Comparison of ENCODE assay signal across 17 cellular contexts in the genomic region with DNA sequence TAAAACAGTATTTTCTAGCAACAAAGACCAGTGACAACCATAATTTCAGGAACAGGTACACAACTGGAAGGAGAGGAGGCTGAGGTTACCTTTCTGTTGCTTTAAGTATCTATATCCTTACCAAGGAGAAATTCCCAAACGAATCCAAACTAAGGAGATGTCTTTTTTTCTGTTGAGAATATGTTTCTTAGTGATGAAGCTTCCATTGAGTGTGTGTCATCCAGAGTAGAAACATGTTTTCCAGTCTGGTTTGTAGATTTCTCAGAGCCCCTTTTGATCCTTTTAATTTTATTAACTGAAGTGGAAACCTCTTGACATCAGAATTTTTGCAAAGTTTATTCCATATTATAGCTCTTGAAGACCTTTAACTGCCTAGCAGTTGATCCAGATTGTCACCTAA.
DNase-seq lines count a peak whose midpoint lies in the region; ATAC-seq and TF ChIP-seq lines count a peak whose summit lies in the region.
"Had no signal": no experiment of that assay in that cellular context is flagged by ENCODE, and none has a peak within 500 bp of the region (broad histone marks: within the 10 kb centered on the region; RNA-seq: fewer than 3 reads in every experiment).

No MANE protein-coding gene starts in this region.

- H3K9me3 ChIP-seq in IMR-90 (ENCODE audit: control insufficient read depth, insufficient read depth, low read length): no peaks in the 10 kb centered on the region

- dilution Hi-C loops in IMR-90 (cut with HindIII; ENCODE audit: low sequenced_read_pairs, unreplicated experiment): no loop called here

- H3K18ac ChIP-seq in IMR-90 (ENCODE audit: low read depth, low read length): peak overlapping the region; percentile 74; the same call in 1 of the 2 replicates

- TF ChIP-seq POLR2A in IMR-90 (IDR thresholded peaks at IDR 0.05; ENCODE audit: low read depth, low read length): no peak

- in situ Hi-C loops in IMR-90 (cut with MboI; ENCODE audit: low sequenced_read_pairs): no loop called here

- H3K4me1 ChIP-seq in IMR-90 (ENCODE audit: control insufficient read depth, insufficient read depth, low read length): no peaks in the 10 kb centered on the region
- H3K4me1 ChIP-seq: Peyer's patch had no signal

- no peak overlapping the region for H3K9ac ChIP-seq in IMR-90 (ENCODE audit: low read depth, low read length)

- H2AK9ac ChIP-seq in IMR-90 (replicated peaks; ENCODE audit: low read depth, low read length, poor library complexity): no peak overlapping the region

- H3K4ac ChIP-seq in IMR-90 (ENCODE audit: low read depth, low read length): no peak overlapping the region

- no peaks in the 10 kb centered on the region for H3K9me1 ChIP-seq in IMR-90 (ENCODE audit: insufficient read depth, low read length)

- H4K8ac ChIP-seq in IMR-90 (ENCODE audit: low read depth in 2 of 2, low read length in 2 of 2): no peak overlapping the region

- CTCF ChIA-PET in IMR-90 (lab: Yijun Ruan, JAX): interaction anchor here (0.9 to 1.5 kb wide), 2 partner anchors 17 to 38 kb away, joined by 3 to 5 read pairs; no protein-coding TSS in a partner anchor

- ATAC-seq in IMR-90 (ENCODE audit: low read depth) (peak; percentile 44; the same call in 1 of the 2 replicates), HG02623 (IDR thresholded peaks at IDR 0.05; ENCODE audit: unreplicated experiment) (no peak), HG03097 (IDR thresholded peaks at IDR 0.05; ENCODE audit: low FRiP score, unreplicated experiment) (no peak)

- WGBS in IMR-90 (ENCODE audit: extremely low coverage in 2 of 2, insufficient read length in 1 of 2), 2 experiments: no CpG with 5 or more reads among the region's 1 CpG

- H3K4me3 ChIP-seq in IMR-90 (ENCODE audit: insufficient read depth, low read depth, low read length) (no peak overlapping the region), foreskin fibroblast (ENCODE audit: low read depth in 1 of 2, low read length in 2 of 2) (no peak overlapping the region)
- H3K4me3 ChIP-seq: Peyer's patch had no signal

- H2BK120ac ChIP-seq in IMR-90 (ENCODE audit: low read depth, low read length): no peak overlapping the region

- no peak overlapping the region for H4K91ac ChIP-seq in IMR-90 (ENCODE audit: insufficient read depth, low read depth, low read length)

- intact Hi-C loops in IMR-90 (cut with micrococcal nuclease): no loop called here

- no peak overlapping the region for H2BK15ac ChIP-seq in IMR-90 (ENCODE audit: low read depth, low read length)

- TF ChIP-seq CTCF in IMR-90 (conservative IDR thresholded peaks at IDR 0.05; ENCODE audit: low read depth, low read length): no peak
- TF ChIP-seq CTCF in foreskin fibroblast (IDR thresholded peaks at IDR 0.05; ENCODE audit: low read depth, low read length): no peak

- TF ChIP-seq RAD21 in IMR-90 (IDR thresholded peaks at IDR 0.05; ENCODE audit: low read length): no peak

- H2BK20ac ChIP-seq in IMR-90 (ENCODE audit: low read depth, low read length): no peak overlapping the region

- no peak overlapping the region for H3K27ac ChIP-seq in IMR-90 (ENCODE audit: insufficient read depth, low read length)
- H3K27ac ChIP-seq: Peyer's patch had no signal

- peak overlapping the region; percentile 55; the same call in 1 of the 2 replicates for H3K4me2 ChIP-seq in IMR-90 (ENCODE audit: low read depth, low read length)

- no peaks in the 10 kb centered on the region for H3K27me3 ChIP-seq in IMR-90 (ENCODE audit: control insufficient read depth, insufficient read depth, low read length)
- H3K27me3 ChIP-seq: Peyer's patch had no signal

- no peak overlapping the region for H2AFZ ChIP-seq in IMR-90 (replicated peaks; ENCODE audit: low read length, poor library complexity)

- no peak overlapping the region for H3K56ac ChIP-seq in IMR-90 (ENCODE audit: extremely low read depth, insufficient read depth, low read length)

- no peaks in the 10 kb centered on the region for H3K79me1 ChIP-seq in IMR-90 (ENCODE audit: low read depth in 1 of 2, low read length in 2 of 2)

- no peak overlapping the region for H3K23ac ChIP-seq in IMR-90 (ENCODE audit: low read depth, low read length)

- no peak overlapping the region for H2AK5ac ChIP-seq in IMR-90 (ENCODE audit: low read depth, low read length)

- BruUV-seq in IMR-90 (replicated peaks; lab: Mats Ljungman, UMichigan): no TSS peak

- H3K14ac ChIP-seq in IMR-90 (replicated peaks; ENCODE audit: low read depth, low read length): no peak overlapping the region

- H2BK5ac ChIP-seq in IMR-90 (ENCODE audit: low read depth, low read length, poor library complexity, severe bottlenecking): no peak overlapping the region

- no peaks in the 10 kb centered on the region for H3K36me3 ChIP-seq in IMR-90 (ENCODE audit: control insufficient read depth, insufficient read depth, low read length)
- H3K36me3 ChIP-seq: Peyer's patch had no signal

- no peaks in the 10 kb centered on the region for H4K20me1 ChIP-seq in IMR-90 (ENCODE audit: insufficient read depth, low read length)

- peak overlapping the region; percentile 74; the same call in 1 of the 2 replicates for H4K5ac ChIP-seq in IMR-90 (ENCODE audit: low read depth, low read length)

- POLR2A ChIA-PET in IMR-90 (lab: Charles Lee; ENCODE audit: unreplicated experiment): no interaction called here

- DNase-seq in AG08395 (ENCODE audit: low spot score): peak; percentile 9
- DNase-seq in IMR-90: no peak
- peak; percentile 23 for DNase-seq in amniotic stem cell (lab: John Stamatoyannopoulos, UW)
- DNase-seq in foreskin fibroblast: peak; percentile 15 to 71
- no peak for DNase-seq in OCI-M2 (lab: John Stamatoyannopoulos, UW; ENCODE audit: unreplicated experiment)
- no peak for DNase-seq in cortex of kidney (lab: John Stamatoyannopoulos, UW)
- DNase-seq: C1 segment of cervical spinal cord; CD8-positive, alpha-beta memory T cell; DMS53; H7; NCI-H1105 treated with DMSO at 0.1 percent for 48 hours; NCI-H1694; NCI-H2081 treated with DMSO at 0.1 percent for 48 hours; NCI-H446 treated with DMSO at 0.1 percent for 48 hours; Peyer's patch had no signal

TF ChIP-seq in IMR-90, 13 proteins besides CTCF, POLR2A, EP300 and RAD21:
- TF ChIP-seq MXI1 (IDR thresholded peaks at IDR 0.05; ENCODE audit: borderline replicate concordance, low read depth, low read length): no peak
- TF ChIP-seq CEBPB (IDR thresholded peaks at IDR 0.05; ENCODE audit: low read depth, low read length): no peak
- no peak for TF ChIP-seq BHLHE40 (IDR thresholded peaks at IDR 0.05; ENCODE audit: low read depth, low read length)
- TF ChIP-seq MAZ (IDR thresholded peaks at IDR 0.05; ENCODE audit: borderline replicate concordance, low read depth, low read length): no peak
- TF ChIP-seq, protein P1, sequence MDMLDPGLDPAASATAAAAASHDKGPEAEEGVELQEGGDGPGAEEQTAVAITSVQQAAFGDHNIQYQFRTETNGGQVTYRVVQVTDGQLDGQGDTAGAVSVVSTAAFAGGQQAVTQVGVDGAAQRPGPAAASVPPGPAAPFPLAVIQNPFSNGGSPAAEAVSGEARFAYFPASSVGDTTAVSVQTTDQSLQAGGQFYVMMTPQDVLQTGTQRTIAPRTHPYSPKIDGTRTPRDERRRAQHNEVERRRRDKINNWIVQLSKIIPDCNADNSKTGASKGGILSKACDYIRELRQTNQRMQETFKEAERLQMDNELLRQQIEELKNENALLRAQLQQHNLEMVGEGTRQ (IDR thresholded peaks at IDR 0.05; ENCODE audit: low read depth, low read length): no peak

Comparison
In these comparisons a context has a peak if more than half of its experiments do, and no peak if none do; other contexts are left out.
1. DNase-seq: peak in AG08395 (single experiment), amniotic stem cell (single experiment) and foreskin fibroblast (2 of 2); none in IMR-90 (single experiment), OCI-M2 (single experiment) and cortex of kidney (single experiment).